ENCODE assay signal across 11 cellular contexts in genomic region chr6:134249759-134250602, GRCh38.
DNase-seq lines count a peak whose midpoint lies in the region; ATAC-seq and TF ChIP-seq lines count a peak whose summit lies in the region.
"Had no signal": no experiment of that assay in that cellular context is flagged by ENCODE, and none has a peak within 500 bp of the region (broad histone marks: within the 10 kb centered on the region; RNA-seq: fewer than 3 reads in every experiment).

No MANE protein-coding gene starts in this region.

- ATAC-seq in HG03565 (IDR thresholded peaks at IDR 0.05; ENCODE audit: unreplicated experiment) (no peak), GM19397 (IDR thresholded peaks at IDR 0.05; ENCODE audit: unreplicated experiment) (no peak)
- ATAC-seq: PC-3 had no signal

- H3K36me3 Mint-ChIP-seq in activated CD4-positive, alpha-beta memory T cell treated with anti-CD3 and anti-CD28 coated beads for 36 hours: no peaks in the 10 kb centered on the region

- no peak overlapping the region for H3K4me3 ChIP-seq in fibroblast of mammary gland (ENCODE audit: control insufficient read depth, low read depth, low read length)
- no peak overlapping the region for H3K4me3 ChIP-seq in skeletal muscle satellite cell (ENCODE audit: low read length)
- H3K4me3 ChIP-seq in right atrium auricular region: no peak overlapping the region
- H3K4me3 ChIP-seq: colonic mucosa had no signal

- H3K9ac ChIP-seq in skeletal muscle satellite cell (ENCODE audit: low read depth, low read length): no peak overlapping the region

- DNase-seq in HEK293T (ENCODE audit: extremely low spot score) (no peak), fibroblast of mammary gland (ENCODE audit: low read depth) (peak; percentile 57), RPMI8226 (no peak), right atrium auricular region (ENCODE audit: low spot score) (no peak)
- no peak for DNase-seq in activated CD4-positive, alpha-beta memory T cell treated with anti-CD3 and anti-CD28 coated beads for 36 hours
- DNase-seq: activated CD4-positive, alpha-beta T cell treated with anti-CD3 and anti-CD28 coated beads, Interleukin-2, amount 50 U/mL, for 1 hour; colonic mucosa; PC-3 had no signal

- peak overlapping the region; percentile 43 for H3K4me2 ChIP-seq in skeletal muscle satellite cell (ENCODE audit: low read length)

- H3K4me1 ChIP-seq in skeletal muscle satellite cell (ENCODE audit: control insufficient read depth, insufficient read depth, low read length) (peaks cover 14% of the 10 kb centered on the region), right atrium auricular region (peaks cover 0 to 18% of the 10 kb centered on the region in 2 donors)
- H3K4me1 ChIP-seq: colonic mucosa had no signal

- TF ChIP-seq CTCF in fibroblast of mammary gland (conservative IDR thresholded peaks at IDR 0.05; ENCODE audit: control insufficient read depth, insufficient read depth, low read depth, low read length): no peak
- TF ChIP-seq CTCF in right atrium auricular region (IDR thresholded peaks at IDR 0.05): no peak

- POLR2A ChIA-PET in HEK293T (lab: Yijun Ruan, JAX): no interaction called here
- POLR2A ChIA-PET in activated CD4-positive, alpha-beta memory T cell treated with anti-CD3 and anti-CD28 coated beads for 36 hours (lab: Charles Lee): interaction anchor here (1.1 to 1.7 kb wide), 3 partner anchors 15 to 76 kb away, joined by 3 to 4 read pairs (median 3); no protein-coding TSS in a partner anchor

- no peaks in the 10 kb centered on the region for H3K36me3 ChIP-seq in skeletal muscle satellite cell (ENCODE audit: insufficient read depth, low read length)
- no peaks in the 10 kb centered on the region for H3K36me3 ChIP-seq in right atrium auricular region
- H3K36me3 ChIP-seq: colonic mucosa had no signal

- peak overlapping the region; percentile 6 for H3K27ac Mint-ChIP-seq in activated CD4-positive, alpha-beta memory T cell treated with anti-CD3 and anti-CD28 coated beads for 36 hours

- H3K9me3 ChIP-seq in skeletal muscle satellite cell (replicated peaks; ENCODE audit: low read length) (no peaks in the 10 kb centered on the region), right atrium auricular region (no peaks in the 10 kb centered on the region)
- H3K9me3 ChIP-seq: colonic mucosa had no signal

- peaks cover 51% of the 10 kb centered on the region for H3K4me1 Mint-ChIP-seq in activated CD4-positive, alpha-beta memory T cell treated with anti-CD3 and anti-CD28 coated beads for 36 hours (ENCODE audit: low read depth)

- no peaks in the 10 kb centered on the region for H3K27me3 ChIP-seq in skeletal muscle satellite cell (ENCODE audit: control insufficient read depth, insufficient read depth, low read length)
- H3K27me3 ChIP-seq in right atrium auricular region: no peaks in the 10 kb centered on the region
- H3K27me3 ChIP-seq: colonic mucosa had no signal

- intact Hi-C loops in activated CD4-positive, alpha-beta memory T cell treated with anti-CD3 and anti-CD28 coated beads for 36 hours (cut with micrococcal nuclease): loop anchor here (5.0 kb wide), 1 partner anchor 932 kb away; the partner anchor contains the start of gene MYB

- peak overlapping the region; percentile 2 for H3K4me3 Mint-ChIP-seq in activated CD4-positive, alpha-beta memory T cell treated with anti-CD3 and anti-CD28 coated beads for 36 hours

- no peaks in the 10 kb centered on the region for H3K27me3 Mint-ChIP-seq in activated CD4-positive, alpha-beta memory T cell treated with anti-CD3 and anti-CD28 coated beads for 36 hours

- no peaks in the 10 kb centered on the region for H3K9me3 Mint-ChIP-seq in activated CD4-positive, alpha-beta memory T cell treated with anti-CD3 and anti-CD28 coated beads for 36 hours

- H3K27ac ChIP-seq in right atrium auricular region: no peak overlapping the region
- H3K27ac ChIP-seq: colonic mucosa had no signal

- CTCF ChIA-PET in HEK293T (lab: Yijun Ruan, JAX): interaction anchor here (0.5 kb wide), 1 partner anchor 405 kb away, joined by 3 read pairs; no protein-coding TSS in a partner anchor
- CTCF ChIA-PET in activated CD4-positive, alpha-beta memory T cell treated with anti-CD3 and anti-CD28 coated beads for 36 hours (lab: Charles Lee): interaction anchor here (1.1 to 1.3 kb wide), 2 partner anchors 16 to 38 kb away, joined by 4 read pairs; no protein-coding TSS in a partner anchor

TF ChIP-seq in HEK293T, 16 proteins besides CTCF, POLR2A, EP300 and RAD21:
- TF ChIP-seq PKNOX1 (IDR thresholded peaks at IDR 0.05) (peak; percentile 52), ZNF384 (IDR thresholded peaks at IDR 0.05) (no peak)
